ENCODE assay signal across 8 cellular contexts in genomic region chr3:142844339-142844977, GRCh38. TPM values are rescaled to one million over a fixed set of nuclear protein-coding genes. Genes with fewer than 3 reads are reported as not detected.
DNase-seq lines count a peak whose midpoint lies in the region; ATAC-seq, FAIRE-seq and TF ChIP-seq lines count a peak whose summit lies in the region.

No MANE protein-coding gene starts in this region.

- no peaks in the 10 kb centered on the region for H3K4me1 ChIP-seq in small intestine (ENCODE audit: control insufficient read depth in 2 of 2, insufficient read depth in 1 of 2, low read depth in 1 of 2, low read length in 1 of 2)

- intact Hi-C loops in Right ventricle myocardium inferior (cut with DNase I) = no loop called here

- DNase-seq in DMS53 treated with DMSO at 0.1 percent for 48 hours (lab: John Stamatoyannopoulos, UW; ENCODE audit: unreplicated experiment) (peak; percentile 5), GM20000 (ENCODE audit: low spot score) (peak; percentile 30), NCI-H446 treated with DMSO at 0.1 percent for 48 hours (lab: John Stamatoyannopoulos, UW) (peak; percentile 33), small intestine (peak; percentile 51), NCI-H2171 (lab: John Stamatoyannopoulos, UW) (no peak), cortex of kidney (lab: John Stamatoyannopoulos, UW) (no peak), Right ventricle myocardium inferior (ENCODE audit: missing footprints) (no peak)

- no peak overlapping the region for H3K27ac ChIP-seq in small intestine (ENCODE audit: low read depth in 1 of 2, low read length in 1 of 2)

- TF ChIP-seq CTCF in GM20000 (IDR thresholded peaks at IDR 0.05; ENCODE audit: extremely low read depth, missing control alignments) = peak; percentile 8

- H3K9me3 ChIP-seq in small intestine (ENCODE audit: control insufficient read depth, low read depth) = no peaks in the 10 kb centered on the region

- H3K36me3 ChIP-seq in small intestine (ENCODE audit: control insufficient read depth in 2 of 2, insufficient read depth in 2 of 2, low read length in 2 of 2) = no peaks in the 10 kb centered on the region

- H3K4me3 ChIP-seq in small intestine (ENCODE audit: low read depth in 1 of 2, low read length in 2 of 2) = no peak overlapping the region

- no peak for ATAC-seq in Right ventricle myocardium inferior

- 40 to 54% (median 43%) methylated on average over 4 of the region's 4 CpGs for WGBS in small intestine, 3 donors

- FAIRE-seq in colon (lab: Jason Lieb, UNC) = peak; percentile 58
- no peak for FAIRE-seq in small intestine (lab: Jason Lieb, UNC)

- no peaks in the 10 kb centered on the region for H3K27me3 ChIP-seq in small intestine (ENCODE audit: control insufficient read depth in 2 of 2, insufficient read depth in 2 of 2, low read length in 2 of 2)

RNA-seq across cellular contexts. Expression of gene PCOLCE2, which starts 44.4 kb away (rescaled TPM):
- 1 to 10 TPM in 2 of 3 donors, not detected in 1; 2.2 to 6.1 TPM for polyA plus RNA-seq in small intestine
- 64.1 TPM for total RNA-seq in Right ventricle myocardium inferior

Comparison
In these comparisons a context has a peak if more than half of its experiments do, and no peak if none do; other contexts are left out.
1. DNase-seq: peak in DMS53 treated with DMSO at 0.1 percent for 48 hours (single experiment), GM20000 (single experiment), NCI-H446 treated with DMSO at 0.1 percent for 48 hours (single experiment) and small intestine (single experiment); none in NCI-H2171 (single experiment), cortex of kidney (single experiment) and Right ventricle myocardium inferior (single experiment).